Comparison of ENCODE assay signal across 8 cellular contexts in the genomic region with DNA sequence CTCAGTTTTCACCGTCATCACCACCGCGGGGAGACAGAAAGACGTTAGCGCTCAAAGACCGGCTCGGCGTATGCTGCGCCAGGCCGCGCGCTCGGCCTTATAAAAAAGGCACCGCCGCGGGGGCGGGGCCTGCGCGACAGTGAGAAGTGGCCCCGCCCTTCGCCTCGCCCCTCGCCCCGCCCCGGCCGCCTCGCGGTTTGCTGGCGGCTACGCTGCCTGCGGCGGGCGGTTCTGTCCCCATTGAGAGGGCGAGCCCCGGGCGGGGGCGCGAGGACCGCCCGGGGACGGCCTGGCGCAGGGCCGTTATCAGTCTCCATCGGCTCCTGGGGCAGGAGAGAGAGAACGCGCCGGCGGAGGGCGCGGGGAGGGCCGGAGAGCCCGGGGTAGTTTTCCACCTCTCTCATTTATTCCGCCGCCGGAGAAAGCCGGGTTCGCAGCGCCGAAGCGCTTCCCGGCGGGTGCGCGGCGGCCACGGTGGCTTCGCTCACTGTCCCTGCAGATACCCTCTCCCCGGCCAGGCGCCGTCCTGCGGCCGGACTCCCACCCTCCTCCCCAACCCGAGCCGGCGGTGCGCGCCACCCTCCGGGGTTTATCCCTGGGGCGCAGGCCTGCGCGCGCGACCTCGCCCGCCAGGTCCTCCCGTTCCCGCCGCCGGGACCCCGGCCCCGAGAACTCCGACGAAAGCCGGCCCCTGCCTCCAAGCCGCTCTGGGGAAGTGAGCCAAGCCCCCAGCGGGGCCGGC.
DNase-seq lines count a peak whose midpoint lies in the region; TF ChIP-seq lines count a peak whose summit lies in the region.

No MANE protein-coding gene starts in this region.

- H3K9me2 ChIP-seq in GM23248 (ENCODE audit: insufficient read depth) (no peaks in the 10 kb centered on the region), Karpas-422 (replicated peaks; ENCODE audit: insufficient read depth, low read length) (no peaks in the 10 kb centered on the region)

- 0 to 1% methylated on average over 30 to 58 of the region's 97 CpGs for WGBS in GM23248 (ENCODE audit: low coverage in 1 of 2, low lambda C conversion rate in 2 of 2, missing lambda C conversion rate in 2 of 2), 2 experiments

- H3K79me2 ChIP-seq in GM23248 (ENCODE audit: insufficient read depth) = peaks cover 57% of the 10 kb centered on the region
- H3K79me2 ChIP-seq in Karpas-422 (ENCODE audit: low read length) = no peaks in the 10 kb centered on the region

- TF ChIP-seq CTCF in fibroblast of pulmonary artery (IDR thresholded peaks at IDR 0.05; ENCODE audit: low read length, missing control alignments) (no peak), nephron progenitor cell (IDR thresholded peaks at IDR 0.05) (no peak)

- H3F3A ChIP-seq in GM23248 (ENCODE audit: insufficient read depth) = peaks cover 80% of the 10 kb centered on the region

- peaks cover 23% of the 10 kb centered on the region for H3K27me3 Mint-ChIP-seq in nephron progenitor cell (ENCODE audit: low read depth, poor library complexity)
- no peaks in the 10 kb centered on the region for H3K27me3 Mint-ChIP-seq in stimulated activated naive CD8-positive, alpha-beta T cell treated with anti-CD3 and anti-CD28 coated beads, Interleukin-15, Interleukin-2, amounts not matched to agents 100 ng/mL and 50 ng/mL, for 24 hours

- H3K27ac ChIP-seq in GM23248 (peak overlapping the region; percentile 92), Karpas-422 (ENCODE audit: low read length) (no peak overlapping the region)

- peaks cover 3% of the 10 kb centered on the region for H3K36me3 Mint-ChIP-seq in nephron progenitor cell (ENCODE audit: low read depth)
- peaks cover 48% of the 10 kb centered on the region for H3K36me3 Mint-ChIP-seq in stimulated activated naive CD8-positive, alpha-beta T cell treated with anti-CD3 and anti-CD28 coated beads, Interleukin-15, Interleukin-2, amounts not matched to agents 100 ng/mL and 50 ng/mL, for 24 hours (ENCODE audit: low read depth)

- peaks cover 40% of the 10 kb centered on the region for H3K4me1 ChIP-seq in GM23248 (ENCODE audit: insufficient read depth)
- peaks cover 30% of the 10 kb centered on the region for H3K4me1 ChIP-seq in Karpas-422 (ENCODE audit: low read length)

- H3K9me3 ChIP-seq in GM23248 (ENCODE audit: low read depth) = no peaks in the 10 kb centered on the region
- no peaks in the 10 kb centered on the region for H3K9me3 ChIP-seq in Karpas-422 (ENCODE audit: low read length)

- H3K4me3 Mint-ChIP-seq in nephron progenitor cell = peak overlapping the region; percentile 94
- H3K4me3 Mint-ChIP-seq in stimulated activated naive CD8-positive, alpha-beta T cell treated with anti-CD3 and anti-CD28 coated beads, Interleukin-15, Interleukin-2, amounts not matched to agents 100 ng/mL and 50 ng/mL, for 24 hours = peak overlapping the region; percentile 96

- peak; percentile 93 for DNase-seq in EH (ENCODE audit: low read depth)
- DNase-seq in GM23248 = peak; percentile 97
- peak; percentile 94 for DNase-seq in Karpas-422
- peak; percentile 88 for DNase-seq in RPMI8226
- DNase-seq in activated effector memory CD4-positive, alpha-beta T cell treated with Interleukin-2 at 50 U/mL for 16 hours = peak; percentile 91
- DNase-seq in fibroblast of pulmonary artery (ENCODE audit: low read depth) = peak; percentile 91
- DNase-seq in nephron progenitor cell = peak; percentile 97

- H3K27me3 ChIP-seq in GM23248 (replicated peaks; ENCODE audit: insufficient read depth) (no peaks in the 10 kb centered on the region), Karpas-422 (ENCODE audit: low read length) (no peaks in the 10 kb centered on the region)

- H3K4me2 ChIP-seq in GM23248 (ENCODE audit: unreplicated experiment) = peak overlapping the region; percentile 99
- H3K4me2 ChIP-seq in Karpas-422 (ENCODE audit: low read depth, low read length, poor library complexity, severe bottlenecking) = peak overlapping the region; percentile 68

- H4K20me1 ChIP-seq in GM23248 (ENCODE audit: insufficient read depth) = peaks cover 29% of the 10 kb centered on the region
- no peaks in the 10 kb centered on the region for H4K20me1 ChIP-seq in Karpas-422 (ENCODE audit: insufficient read depth, low read depth, low read length)

- H2AFZ ChIP-seq in GM23248 = peak overlapping the region; percentile 65
- H2AFZ ChIP-seq in Karpas-422 (ENCODE audit: low read length) = peak overlapping the region; percentile 89

- H3K36me3 ChIP-seq in GM23248 (ENCODE audit: low read depth) (peaks cover 39% of the 10 kb centered on the region), Karpas-422 (ENCODE audit: insufficient read depth, low read length) (no peaks in the 10 kb centered on the region)

- H3K27ac Mint-ChIP-seq in nephron progenitor cell = peak overlapping the region; percentile 98
- peak overlapping the region; percentile 93 for H3K27ac Mint-ChIP-seq in stimulated activated naive CD8-positive, alpha-beta T cell treated with anti-CD3 and anti-CD28 coated beads, Interleukin-15, Interleukin-2, amounts not matched to agents 100 ng/mL and 50 ng/mL, for 24 hours

- H3K4me3 ChIP-seq in GM23248 (peak overlapping the region; percentile 99), Karpas-422 (ENCODE audit: low read length) (peak overlapping the region; percentile 59), fibroblast of pulmonary artery (replicated peaks; ENCODE audit: low read depth, low read length) (peak overlapping the region; percentile 90)

- H3K4me1 Mint-ChIP-seq in nephron progenitor cell = peaks cover 54% of the 10 kb centered on the region
- peaks cover 71% of the 10 kb centered on the region for H3K4me1 Mint-ChIP-seq in stimulated activated naive CD8-positive, alpha-beta T cell treated with anti-CD3 and anti-CD28 coated beads, Interleukin-15, Interleukin-2, amounts not matched to agents 100 ng/mL and 50 ng/mL, for 24 hours (ENCODE audit: low read depth)

- no peaks in the 10 kb centered on the region for H3K9me3 Mint-ChIP-seq in nephron progenitor cell
- H3K9me3 Mint-ChIP-seq in stimulated activated naive CD8-positive, alpha-beta T cell treated with anti-CD3 and anti-CD28 coated beads, Interleukin-15, Interleukin-2, amounts not matched to agents 100 ng/mL and 50 ng/mL, for 24 hours = no peaks in the 10 kb centered on the region

- in situ Hi-C loops in GM23248 (cut with MboI) = no loop called here

- H3K9ac ChIP-seq in GM23248 (peak overlapping the region; percentile 99), Karpas-422 (ENCODE audit: low read length) (peak overlapping the region; percentile 55)
